ENCODE assay signal across 8 cellular contexts in the genomic region with DNA sequence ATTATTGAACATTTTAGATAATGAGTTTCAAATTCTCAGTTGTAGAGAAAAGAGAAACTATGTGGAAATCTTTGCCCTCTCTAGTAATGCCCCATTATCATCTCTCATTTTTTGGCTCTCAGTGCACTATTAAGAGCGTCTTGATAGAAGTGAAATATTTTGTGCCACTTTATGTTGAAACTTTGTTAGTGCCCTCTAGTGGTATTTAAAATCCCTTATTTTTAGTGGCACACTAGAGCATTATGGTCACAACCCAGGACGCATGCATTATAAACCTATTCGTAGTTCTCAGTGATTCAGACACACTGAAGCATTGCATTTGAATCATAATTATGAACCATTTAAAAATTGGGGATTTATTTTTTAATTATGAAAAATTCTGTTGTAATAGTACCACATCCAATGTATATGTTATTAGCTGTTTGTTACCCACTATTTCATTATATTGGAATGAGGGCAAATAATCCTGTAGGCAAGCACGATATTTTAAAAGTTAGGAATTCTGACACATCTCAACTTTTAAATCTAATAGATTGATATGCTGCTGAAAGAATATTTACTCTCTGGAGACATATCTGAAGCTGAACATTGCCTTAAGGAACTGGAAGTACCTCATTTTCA. TPM values are rescaled to one million over a fixed set of nuclear protein-coding genes. Genes with fewer than 3 reads are reported as not detected.
A peak's percentile ranks its signal among the peaks of the same experiment; 100 is the strongest.
DNase-seq lines count a peak whose midpoint lies in the region; ATAC-seq and TF ChIP-seq lines count a peak whose summit lies in the region.

No MANE protein-coding gene starts in this region.

- POLR2A ChIA-PET in activated naive CD8-positive, alpha-beta T cell treated with anti-CD3 and anti-CD28 coated beads, Interleukin-2, amount 10 ng/mL, durations not matched to agents 7 days and 5 days (lab: Charles Lee), result interaction anchor here (0.7 to 2.0 kb wide), 3 partner anchors 24 to 90 kb away, joined by 3 to 7 read pairs (median 3); no protein-coding TSS in a partner anchor

- H3F3A ChIP-seq in GM23338 (replicated peaks; ENCODE audit: low read depth), result no peaks in the 10 kb centered on the region

- H3K79me2 ChIP-seq in GM23338 (replicated peaks; ENCODE audit: insufficient read depth), result no peaks in the 10 kb centered on the region

- H3K27ac Mint-ChIP-seq in GM23338, result no peak overlapping the region
- H3K27ac Mint-ChIP-seq in activated naive CD8-positive, alpha-beta T cell treated with anti-CD3 and anti-CD28 coated beads, Interleukin-2, amount 10 ng/mL, durations not matched to agents 7 days and 5 days, result no peak overlapping the region
- H3K27ac Mint-ChIP-seq in stimulated activated memory B cell treated with anti-CD40 and anti-IgM and Interleukin-4, amounts not matched to agents 10 μg/mL and 1 μg/mL and 100 μg/mL, for 72 hours, result no peak overlapping the region

- no peaks in the 10 kb centered on the region for H3K36me3 ChIP-seq in GM23338 (ENCODE audit: insufficient read depth)
- H3K36me3 ChIP-seq in right atrium auricular region, result peaks cover 44% of the 10 kb centered on the region

- DNase-seq in SIG-M5 treated with dmso at 0.1 percent for 504 hours (lab: John Stamatoyannopoulos, UW; ENCODE audit: unreplicated experiment) (peak; percentile 72), SIG-M5 (lab: John Stamatoyannopoulos, UW) (no peak), GM23338 (ENCODE audit: low spot score) (peak; percentile 71), NCI-H146 (lab: John Stamatoyannopoulos, UW) (peak; percentile 44), right atrium auricular region (ENCODE audit: low spot score) (no peak), activated gamma-delta T cell treated with Interleukin-2 at 50 U/mL for 16 hours (no peak)
- DNase-seq in activated naive CD8-positive, alpha-beta T cell treated with anti-CD3 and anti-CD28 coated beads, Interleukin-2, amount 10 ng/mL, durations not matched to agents 7 days and 5 days, result no peak

- H2AFZ ChIP-seq in GM23338, result no peak overlapping the region

- H3K27me3 Mint-ChIP-seq in GM23338 (ENCODE audit: insufficient read depth, low read depth, poor library complexity), result peaks cover 2% of the 10 kb centered on the region
- H3K27me3 Mint-ChIP-seq in activated naive CD8-positive, alpha-beta T cell treated with anti-CD3 and anti-CD28 coated beads, Interleukin-2, amount 10 ng/mL, durations not matched to agents 7 days and 5 days, result no peaks in the 10 kb centered on the region
- H3K27me3 Mint-ChIP-seq in stimulated activated memory B cell treated with anti-CD40 and anti-IgM and Interleukin-4, amounts not matched to agents 10 μg/mL and 1 μg/mL and 100 μg/mL, for 72 hours, result no peaks in the 10 kb centered on the region

- no peak overlapping the region for H3K4me2 ChIP-seq in GM23338

- H3K27ac ChIP-seq in GM23338 (ENCODE audit: low read depth), result no peak overlapping the region
- peak overlapping the region in 1 of 2 donors; percentile 4 for H3K27ac ChIP-seq in right atrium auricular region

- H3K4me3 Mint-ChIP-seq in GM23338, result no peak overlapping the region
- no peak overlapping the region for H3K4me3 Mint-ChIP-seq in activated naive CD8-positive, alpha-beta T cell treated with anti-CD3 and anti-CD28 coated beads, Interleukin-2, amount 10 ng/mL, durations not matched to agents 7 days and 5 days
- H3K4me3 Mint-ChIP-seq in stimulated activated memory B cell treated with anti-CD40 and anti-IgM and Interleukin-4, amounts not matched to agents 10 μg/mL and 1 μg/mL and 100 μg/mL, for 72 hours, result no peak overlapping the region

- no peaks in the 10 kb centered on the region for H3K9me3 Mint-ChIP-seq in GM23338
- no peaks in the 10 kb centered on the region for H3K9me3 Mint-ChIP-seq in activated naive CD8-positive, alpha-beta T cell treated with anti-CD3 and anti-CD28 coated beads, Interleukin-2, amount 10 ng/mL, durations not matched to agents 7 days and 5 days
- no peaks in the 10 kb centered on the region for H3K9me3 Mint-ChIP-seq in stimulated activated memory B cell treated with anti-CD40 and anti-IgM and Interleukin-4, amounts not matched to agents 10 μg/mL and 1 μg/mL and 100 μg/mL, for 72 hours

- peak; percentile 60 to 71 for TF ChIP-seq CTCF in GM23338 (conservative IDR thresholded peaks at IDR 0.05; ENCODE audit: low read depth in 2 of 2)
- TF ChIP-seq CTCF in right atrium auricular region (IDR thresholded peaks at IDR 0.05), result peak; percentile 52 to 77

- peak; percentile 44; the same call in 2 of the 3 replicates for ATAC-seq in GM23338
- ATAC-seq in activated naive CD8-positive, alpha-beta T cell treated with anti-CD3 and anti-CD28 coated beads, Interleukin-2, amount 10 ng/mL, durations not matched to agents 7 days and 5 days (ENCODE audit: low read depth), result peak; percentile 81
- peak; percentile 80 for ATAC-seq in stimulated activated memory B cell treated with anti-CD40 and anti-IgM and Interleukin-4, amounts not matched to agents 10 μg/mL and 1 μg/mL and 100 μg/mL, for 72 hours

- H3K4me1 Mint-ChIP-seq in GM23338, result no peaks in the 10 kb centered on the region
- peaks cover 12% of the 10 kb centered on the region for H3K4me1 Mint-ChIP-seq in activated naive CD8-positive, alpha-beta T cell treated with anti-CD3 and anti-CD28 coated beads, Interleukin-2, amount 10 ng/mL, durations not matched to agents 7 days and 5 days
- peaks cover 21% of the 10 kb centered on the region for H3K4me1 Mint-ChIP-seq in stimulated activated memory B cell treated with anti-CD40 and anti-IgM and Interleukin-4, amounts not matched to agents 10 μg/mL and 1 μg/mL and 100 μg/mL, for 72 hours

- H3K36me3 Mint-ChIP-seq in GM23338 (ENCODE audit: low read depth), result no peaks in the 10 kb centered on the region
- H3K36me3 Mint-ChIP-seq in activated naive CD8-positive, alpha-beta T cell treated with anti-CD3 and anti-CD28 coated beads, Interleukin-2, amount 10 ng/mL, durations not matched to agents 7 days and 5 days, result peaks cover 33% of the 10 kb centered on the region
- peaks cover 32% of the 10 kb centered on the region for H3K36me3 Mint-ChIP-seq in stimulated activated memory B cell treated with anti-CD40 and anti-IgM and Interleukin-4, amounts not matched to agents 10 μg/mL and 1 μg/mL and 100 μg/mL, for 72 hours

- no peaks in the 10 kb centered on the region for H3K9me2 ChIP-seq in GM23338 (ENCODE audit: insufficient read depth)

- no peak overlapping the region for H3K4me3 ChIP-seq in GM23338
- H3K4me3 ChIP-seq in right atrium auricular region, result no peak overlapping the region

- H3K4me1 ChIP-seq in GM23338 (ENCODE audit: insufficient read depth) (no peaks in the 10 kb centered on the region), right atrium auricular region (peaks cover 0 to 10% of the 10 kb centered on the region in 2 donors)

- H3K27me3 ChIP-seq in GM23338 (ENCODE audit: insufficient read depth), result no peaks in the 10 kb centered on the region
- no peaks in the 10 kb centered on the region for H3K27me3 ChIP-seq in right atrium auricular region

- no peaks in the 10 kb centered on the region for H4K20me1 ChIP-seq in GM23338 (replicated peaks; ENCODE audit: insufficient read depth)

- H3K9me3 ChIP-seq in right atrium auricular region, result no peaks in the 10 kb centered on the region

TF ChIP-seq in GM23338, 12 proteins besides CTCF, POLR2A, EP300 and RAD21:
- TF ChIP-seq NANOG (IDR thresholded peaks at IDR 0.05; ENCODE audit: borderline replicate concordance), result no peak
- no peak for TF ChIP-seq CREB1 (CRISPR knock-in tag; IDR thresholded peaks at IDR 0.05; ENCODE audit: low read depth)

RNA-seq across cellular contexts. Expression of a gene that starts 21.9 kb away (rescaled TPM):
- total RNA-seq in GM23338 (2014; rRNA removed; shearing (Covaris generic)), result 9.2 and 10.1 TPM in 2 replicates
- polyA plus RNA-seq in GM23338 (2016; fragmentation: Nextera tagmentation; extraction: Ambion mirVana), result 13.7 and 18.0 TPM in 2 replicates
- total RNA-seq in activated naive CD8-positive, alpha-beta T cell treated with anti-CD3 and anti-CD28 coated beads, Interleukin-2, amount 10 ng/mL, durations not matched to agents 7 days and 5 days, result 100 to 1,000 TPM; 236 to 237 TPM
- total RNA-seq in right atrium auricular region, result 10 to 100 TPM; 22.1 to 22.6 TPM

RNA-seq across cellular contexts. Expression of a gene that starts 25.3 kb away (rescaled TPM):
- 14.8 and 20.6 TPM in 2 replicates for total RNA-seq in GM23338 (2014; rRNA removed; shearing (Covaris generic))
- polyA plus RNA-seq in GM23338 (2016; fragmentation: Nextera tagmentation; extraction: Ambion mirVana), result 50.6 and 56.5 TPM in 2 replicates
- total RNA-seq in activated naive CD8-positive, alpha-beta T cell treated with anti-CD3 and anti-CD28 coated beads, Interleukin-2, amount 10 ng/mL, durations not matched to agents 7 days and 5 days, result 10 to 100 TPM; 33.0 to 33.8 TPM
- 10 to 100 TPM; 18.2 to 23.1 TPM for total RNA-seq in right atrium auricular region

RNA-seq across cellular contexts. Expression of a gene that starts 25.7 kb away (rescaled TPM):
- total RNA-seq in GM23338 (2014; rRNA removed; shearing (Covaris generic)), result 23.3 and 30.6 TPM in 2 replicates
- 29.9 and 33.3 TPM in 2 replicates for polyA plus RNA-seq in GM23338 (2016; fragmentation: Nextera tagmentation; extraction: Ambion mirVana)
- total RNA-seq in activated naive CD8-positive, alpha-beta T cell treated with anti-CD3 and anti-CD28 coated beads, Interleukin-2, amount 10 ng/mL, durations not matched to agents 7 days and 5 days, result 10 to 100 TPM; 49.8 to 56.2 TPM
- 10 to 100 TPM; 32.9 to 48.9 TPM for total RNA-seq in right atrium auricular region

Comparison
In these comparisons a context has a peak if more than half of its experiments do, and no peak if none do; other contexts are left out.
1. DNase-seq: peak in SIG-M5 treated with dmso at 0.1 percent for 504 hours (single experiment), GM23338 (single experiment) and NCI-H146 (single experiment); none in SIG-M5 (single experiment), activated naive CD8-positive, alpha-beta T cell treated with anti-CD3 and anti-CD28 coated beads, Interleukin-2, amount 10 ng/mL, durations not matched to agents 7 days and 5 days (single experiment), right atrium auricular region (single experiment) and activated gamma-delta T cell treated with Interleukin-2 at 50 U/mL for 16 hours (single experiment).
2. RNA of a gene that starts 21.9 kb away (total RNA-seq): 236 to 237 TPM in activated naive CD8-positive, alpha-beta T cell treated with anti-CD3 and anti-CD28 coated beads, Interleukin-2, amount 10 ng/mL, durations not matched to agents 7 days and 5 days; 22.1 to 22.6 TPM in right atrium auricular region and 9.2 to 10.1 TPM in GM23338; every median in the first group is over 10 times any median in the second.
3. Peak in every context shown above with its lines, with median percentiles within 50 percentile points of each other: ATAC-seq.